In the genomic region with DNA sequence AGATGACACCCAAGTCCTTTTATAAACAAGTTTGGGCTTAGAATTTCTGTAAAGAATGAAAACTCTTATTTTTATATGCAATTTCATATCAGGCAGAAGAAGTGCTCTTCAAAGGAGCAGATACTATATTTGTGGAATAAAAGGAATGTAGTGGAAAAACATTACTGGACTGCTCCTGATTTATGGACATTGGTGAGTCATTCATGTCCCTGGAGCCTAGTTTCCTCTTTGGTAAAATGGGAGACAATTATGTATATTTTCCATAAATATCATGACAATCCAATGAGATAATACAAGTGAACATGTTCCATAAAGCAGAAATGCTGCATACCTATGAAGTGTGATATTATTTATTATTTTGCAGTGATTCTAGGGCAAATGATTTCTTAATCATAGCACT, we compare ENCODE assay signal across 15 cellular contexts.
DNase-seq lines count a peak whose midpoint lies in the region; ATAC-seq, FAIRE-seq and TF ChIP-seq lines count a peak whose summit lies in the region.
"Had no signal": no experiment of that assay in that cellular context is flagged by ENCODE, and none has a peak within 500 bp of the region (broad histone marks: within the 10 kb centered on the region; RNA-seq: fewer than 3 reads in every experiment).

No MANE protein-coding gene starts in this region.

- POLR2A ChIA-PET in A549 (lab: Yijun Ruan, JAX) = no interaction called here
- POLR2A ChIA-PET in HEK293 (lab: Yijun Ruan, JAX) = no interaction called here

- H3K9me3 ChIP-seq in A549 (no peaks in the 10 kb centered on the region), HEK293 (ENCODE audit: control insufficient read depth, insufficient read depth, low read depth, low read length) (no peaks in the 10 kb centered on the region), SJCRH30 (replicated peaks) (no peaks in the 10 kb centered on the region; the same call in none of the 2 replicates)

- H3K36me3 Mint-ChIP-seq in stimulated activated effector memory CD8-positive, alpha-beta T cell treated with anti-CD3 and anti-CD28 coated beads, Interleukin-12 subunit alpha, Interleukin-12 subunit beta, amount 100 ng/mL, for 72 hours = no peaks in the 10 kb centered on the region
- H3K36me3 Mint-ChIP-seq in activated naive CD4-positive, alpha-beta T cell treated with anti-CD3 and anti-CD28 coated beads, Interleukin-2, amount 10 ng/mL, durations not matched to agents 7 days and 5 days = no peaks in the 10 kb centered on the region

- DNase-seq in A549 (ENCODE audit: low read depth in 1 of 2, low spot score in 1 of 2) = peak in 1 of 2 experiments; percentile 1
- DNase-seq in astrocyte of the hippocampus (ENCODE audit: low read depth, low spot score) = peak; percentile 39
- DNase-seq in iris pigment epithelial cell (ENCODE audit: low read depth) = peak; percentile 27
- DNase-seq in stimulated activated effector memory CD8-positive, alpha-beta T cell treated with anti-CD3 and anti-CD28 coated beads, Interleukin-12 subunit alpha, Interleukin-12 subunit beta, amount 100 ng/mL, for 72 hours (ENCODE audit: low spot score in 2 of 2) = no peak
- DNase-seq in SJCRH30 = no peak
- no peak for DNase-seq in activated naive CD4-positive, alpha-beta T cell treated with anti-CD3 and anti-CD28 coated beads, Interleukin-2, amount 10 ng/mL, durations not matched to agents 7 days and 5 days
- DNase-seq in retina = no peak
- DNase-seq: activated CD4-positive, alpha-beta T cell treated with anti-CD3 and anti-CD28 coated beads, Interleukin-2, amount 10 ng/mL, durations not matched to agents 7 days and 5 days; erythroblast; NCI-H2107; T-helper 1 cell; trophoblast cell had no signal

- H3K27ac Mint-ChIP-seq in stimulated activated effector memory CD8-positive, alpha-beta T cell treated with anti-CD3 and anti-CD28 coated beads, Interleukin-12 subunit alpha, Interleukin-12 subunit beta, amount 100 ng/mL, for 72 hours = no peak overlapping the region
- no peak overlapping the region for H3K27ac Mint-ChIP-seq in activated naive CD4-positive, alpha-beta T cell treated with anti-CD3 and anti-CD28 coated beads, Interleukin-2, amount 10 ng/mL, durations not matched to agents 7 days and 5 days
- H3K27ac Mint-ChIP-seq: activated CD4-positive, alpha-beta T cell treated with anti-CD3 and anti-CD28 coated beads, Interleukin-2, amount 10 ng/mL, durations not matched to agents 7 days and 5 days had no signal

- H3K4me1 ChIP-seq in A549 (peaks cover 8% of the 10 kb centered on the region; the same call in 1 of the 3 replicates), HEK293 (ENCODE audit: control insufficient read depth, insufficient read depth, low read length) (no peaks in the 10 kb centered on the region), SJCRH30 (peaks cover 4% of the 10 kb centered on the region; the same call in 1 of the 2 replicates)

- H3K36me3 ChIP-seq in HEK293 (ENCODE audit: control insufficient read depth in 2 of 2, insufficient read depth in 1 of 2, low read length in 2 of 2) (no peaks in the 10 kb centered on the region), SJCRH30 (no peaks in the 10 kb centered on the region)

- H3K9me3 Mint-ChIP-seq in stimulated activated effector memory CD8-positive, alpha-beta T cell treated with anti-CD3 and anti-CD28 coated beads, Interleukin-12 subunit alpha, Interleukin-12 subunit beta, amount 100 ng/mL, for 72 hours = no peaks in the 10 kb centered on the region
- H3K9me3 Mint-ChIP-seq in activated naive CD4-positive, alpha-beta T cell treated with anti-CD3 and anti-CD28 coated beads, Interleukin-2, amount 10 ng/mL, durations not matched to agents 7 days and 5 days = no peaks in the 10 kb centered on the region
- H3K9me3 Mint-ChIP-seq: activated CD4-positive, alpha-beta T cell treated with anti-CD3 and anti-CD28 coated beads, Interleukin-2, amount 10 ng/mL, durations not matched to agents 7 days and 5 days; central memory CD8-positive, alpha-beta T cell; nephron had no signal

- H3K4me3 ChIP-seq in A549 (no peak overlapping the region), HEK293 (ENCODE audit: low read depth, low read length) (no peak overlapping the region), SJCRH30 (no peak overlapping the region)

- CTCF ChIA-PET in A549 (lab: Yijun Ruan, JAX) (no interaction called here), HEK293 (lab: Yijun Ruan, JAX) (no interaction called here)
- CTCF ChIA-PET in activated naive CD4-positive, alpha-beta T cell treated with anti-CD3 and anti-CD28 coated beads, Interleukin-2, amount 10 ng/mL, durations not matched to agents 7 days and 5 days (lab: Charles Lee) = no interaction called here

- TF ChIP-seq POLR2A in A549 (IDR thresholded peaks at IDR 0.05; ENCODE audit: low read length) = no peak

- TF ChIP-seq RAD21 in A549 (conservative IDR thresholded peaks at IDR 0.05 in 1 of 2, IDR thresholded peaks at IDR 0.05 in 1 of 2) = no peak

- H3K4me1 Mint-ChIP-seq in stimulated activated effector memory CD8-positive, alpha-beta T cell treated with anti-CD3 and anti-CD28 coated beads, Interleukin-12 subunit alpha, Interleukin-12 subunit beta, amount 100 ng/mL, for 72 hours = no peaks in the 10 kb centered on the region
- no peaks in the 10 kb centered on the region for H3K4me1 Mint-ChIP-seq in activated naive CD4-positive, alpha-beta T cell treated with anti-CD3 and anti-CD28 coated beads, Interleukin-2, amount 10 ng/mL, durations not matched to agents 7 days and 5 days
- H3K4me1 Mint-ChIP-seq: activated CD4-positive, alpha-beta T cell treated with anti-CD3 and anti-CD28 coated beads, Interleukin-2, amount 10 ng/mL, durations not matched to agents 7 days and 5 days; central memory CD8-positive, alpha-beta T cell had no signal

- FAIRE-seq in A549 (lab: Jason Lieb, UNC) = no peak

- TF ChIP-seq CTCF in A549 (IDR thresholded peaks at IDR 0.05) = no peak
- no peak for TF ChIP-seq CTCF in HEK293 (tag by site-specific recombination; IDR thresholded peaks at IDR 0.05)

- H3K4me2 ChIP-seq in A549 = 0 out of 3 replicates have a peak overlapping the region, but pooled peaks have one; percentile 14

- H3K27me3 Mint-ChIP-seq in activated naive CD4-positive, alpha-beta T cell treated with anti-CD3 and anti-CD28 coated beads, Interleukin-2, amount 10 ng/mL, durations not matched to agents 7 days and 5 days = no peaks in the 10 kb centered on the region

- no peak for TF ChIP-seq EP300 in A549 (IDR thresholded peaks at IDR 0.05)

- no peak for ATAC-seq in A549
- no peak for ATAC-seq in stimulated activated effector memory CD8-positive, alpha-beta T cell treated with anti-CD3 and anti-CD28 coated beads, Interleukin-12 subunit alpha, Interleukin-12 subunit beta, amount 100 ng/mL, for 72 hours

- no peaks in the 10 kb centered on the region for H3K27me3 ChIP-seq in SJCRH30

- no peak overlapping the region for H3K4me3 Mint-ChIP-seq in stimulated activated effector memory CD8-positive, alpha-beta T cell treated with anti-CD3 and anti-CD28 coated beads, Interleukin-12 subunit alpha, Interleukin-12 subunit beta, amount 100 ng/mL, for 72 hours
- H3K4me3 Mint-ChIP-seq in activated naive CD4-positive, alpha-beta T cell treated with anti-CD3 and anti-CD28 coated beads, Interleukin-2, amount 10 ng/mL, durations not matched to agents 7 days and 5 days = no peak overlapping the region
- H3K4me3 Mint-ChIP-seq: activated CD4-positive, alpha-beta T cell treated with anti-CD3 and anti-CD28 coated beads, Interleukin-2, amount 10 ng/mL, durations not matched to agents 7 days and 5 days; central memory CD8-positive, alpha-beta T cell; nephron had no signal

- H3K27ac ChIP-seq in A549 = no peak overlapping the region
- H3K27ac ChIP-seq in HEK293 (ENCODE audit: extremely low read depth, low read depth, low read length) = no peak overlapping the region
- H3K27ac ChIP-seq in SJCRH30 = no peak overlapping the region

TF ChIP-seq in A549, 52 proteins besides CTCF, POLR2A, EP300 and RAD21:
- TF ChIP-seq FOSL2 (IDR thresholded peaks at IDR 0.05) (no peak), FOSL2 (CRISPR knock-in tag; IDR thresholded peaks at IDR 0.05) (peak; percentile 36), MAZ (IDR thresholded peaks at IDR 0.05; ENCODE audit: borderline replicate concordance, low read depth, low read length) (no peak)

TF ChIP-seq in HEK293, 187 proteins besides CTCF, POLR2A, EP300 and RAD21:
- 0 out of 2 replicates have a peak, but pooled peaks have one; percentile 33 for TF ChIP-seq ZEB2 (tag by site-specific recombination; IDR thresholded peaks at IDR 0.05)
- TF ChIP-seq, protein P1, sequence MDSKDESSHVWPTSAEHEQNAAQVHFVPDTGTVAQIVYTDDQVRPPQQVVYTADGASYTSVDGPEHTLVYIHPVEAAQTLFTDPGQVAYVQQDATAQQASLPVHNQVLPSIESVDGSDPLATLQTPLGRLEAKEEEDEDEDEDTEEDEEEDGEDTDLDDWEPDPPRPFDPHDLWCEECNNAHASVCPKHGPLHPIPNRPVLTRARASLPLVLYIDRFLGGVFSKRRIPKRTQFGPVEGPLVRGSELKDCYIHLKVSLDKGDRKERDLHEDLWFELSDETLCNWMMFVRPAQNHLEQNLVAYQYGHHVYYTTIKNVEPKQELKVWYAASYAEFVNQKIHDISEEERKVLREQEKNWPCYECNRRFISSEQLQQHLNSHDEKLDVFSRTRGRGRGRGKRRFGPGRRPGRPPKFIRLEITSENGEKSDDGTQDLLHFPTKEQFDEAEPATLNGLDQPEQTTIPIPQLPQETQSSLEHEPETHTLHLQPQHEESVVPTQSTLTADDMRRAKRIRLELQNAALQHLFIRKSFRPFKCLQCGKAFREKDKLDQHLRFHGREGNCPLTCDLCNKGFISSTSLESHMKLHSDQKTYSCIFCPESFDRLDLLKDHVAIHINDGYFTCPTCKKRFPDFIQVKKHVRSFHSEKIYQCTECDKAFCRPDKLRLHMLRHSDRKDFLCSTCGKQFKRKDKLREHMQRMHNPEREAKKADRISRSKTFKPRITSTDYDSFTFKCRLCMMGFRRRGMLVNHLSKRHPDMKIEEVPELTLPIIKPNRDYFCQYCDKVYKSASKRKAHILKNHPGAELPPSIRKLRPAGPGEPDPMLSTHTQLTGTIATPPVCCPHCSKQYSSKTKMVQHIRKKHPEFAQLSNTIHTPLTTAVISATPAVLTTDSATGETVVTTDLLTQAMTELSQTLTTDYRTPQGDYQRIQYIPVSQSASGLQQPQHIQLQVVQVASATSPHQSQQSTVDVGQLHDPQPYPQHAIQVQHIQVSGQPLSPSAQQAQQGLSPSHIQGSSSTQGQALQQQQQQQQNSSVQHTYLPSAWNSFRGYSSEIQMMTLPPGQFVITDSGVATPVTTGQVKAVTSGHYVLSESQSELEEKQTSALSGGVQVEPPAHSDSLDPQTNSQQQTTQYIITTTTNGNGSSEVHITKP (tag by site-specific recombination; IDR thresholded peaks at IDR 0.05) = 0 out of 2 replicates have a peak, but pooled peaks have one; percentile 12
- TF ChIP-seq ZNF335 (tag by site-specific recombination; conservative IDR thresholded peaks at IDR 0.05) = 0 out of 2 replicates have a peak, but pooled peaks have one; percentile 12
- no peak for TF ChIP-seq ZXDB (tag by site-specific recombination; IDR thresholded peaks at IDR 0.05)
TF ChIP-seq in HEK293: peak in this region for 3.

Comparison
In these comparisons a context has a peak if more than half of its experiments do, and no peak if none do; other contexts are left out.
1. DNase-seq: peak in astrocyte of the hippocampus (single experiment) and iris pigment epithelial cell (single experiment); none in stimulated activated effector memory CD8-positive, alpha-beta T cell treated with anti-CD3 and anti-CD28 coated beads, Interleukin-12 subunit alpha, Interleukin-12 subunit beta, amount 100 ng/mL, for 72 hours (0 of 2), SJCRH30 (0 of 2), activated naive CD4-positive, alpha-beta T cell treated with anti-CD3 and anti-CD28 coated beads, Interleukin-2, amount 10 ng/mL, durations not matched to agents 7 days and 5 days (single experiment) and retina (single experiment).